In the genomic region with DNA sequence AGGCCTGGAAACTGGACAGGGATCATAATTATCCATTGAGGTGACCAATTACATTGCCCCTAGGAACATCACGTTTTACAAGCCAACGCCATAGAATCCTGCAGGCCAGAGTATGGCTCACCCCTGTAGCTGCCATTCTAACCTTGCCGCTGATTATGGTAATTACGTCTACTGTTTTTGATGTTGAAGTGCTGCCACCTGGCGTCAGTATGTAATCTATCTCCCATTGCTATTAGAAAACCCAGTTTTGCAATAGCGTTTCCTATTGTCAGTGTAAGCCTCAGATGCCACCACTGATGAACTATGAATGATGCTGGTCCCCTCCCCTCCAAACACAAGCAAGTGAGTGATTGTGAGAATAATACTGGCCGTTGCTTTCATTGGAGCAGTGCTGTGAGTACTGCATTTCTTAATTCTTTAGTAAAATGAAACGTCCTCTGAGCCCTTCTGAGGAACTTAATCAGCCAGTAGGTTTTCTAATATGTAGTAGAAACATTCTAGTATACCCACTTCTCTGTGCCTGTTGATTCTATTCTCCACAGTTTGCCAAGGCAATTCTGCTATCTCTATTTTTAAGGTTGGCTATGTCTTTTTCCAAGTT, we compare ENCODE assay signal across 8 cellular contexts.
DNase-seq lines count a peak whose midpoint lies in the region; ATAC-seq and TF ChIP-seq lines count a peak whose summit lies in the region.

No MANE protein-coding gene starts in this region.

- no peaks in the 10 kb centered on the region for H3K36me3 ChIP-seq in thyroid gland

- DNase-seq in AML-193 (lab: John Stamatoyannopoulos, UW) (peak; percentile 37 to 55), NCI-H1436 (lab: John Stamatoyannopoulos, UW) (peak; percentile 75), T-cell (peak in 25 of 34 experiments; percentile 2 to 28 (median 10)), mesothelial cell of epicardium (ENCODE audit: low spot score in 2 of 2, unreplicated experiment in 2 of 2) (peak in 1 of 2 experiments; percentile 48), thyroid gland (peak; percentile 65 to 75)
- DNase-seq in effector CD4-positive, alpha-beta T cell = peak; percentile 7

- H3K27ac Mint-ChIP-seq in T-cell (no peak overlapping the region), mesothelial cell of epicardium (no peak overlapping the region)

- H3K27me3 ChIP-seq in thyroid gland = no peaks in the 10 kb centered on the region

- peaks cover 19 to 29% of the 10 kb centered on the region in 2 donors for H3K27me3 Mint-ChIP-seq in T-cell
- peaks cover 5% of the 10 kb centered on the region for H3K27me3 Mint-ChIP-seq in mesothelial cell of epicardium (ENCODE audit: low read depth)

- H3K36me3 Mint-ChIP-seq in T-cell (no peaks in the 10 kb centered on the region), mesothelial cell of epicardium (no peaks in the 10 kb centered on the region)

- no peak overlapping the region for H3K4me3 Mint-ChIP-seq in T-cell
- H3K4me3 Mint-ChIP-seq in mesothelial cell of epicardium = no peak overlapping the region

- intact Hi-C loops in thyroid gland (cut with DNase I) = loop anchor here (10.0 kb wide), 1 partner anchor 361 kb away; no protein-coding TSS in a partner anchor

- no peak overlapping the region for H3K27ac ChIP-seq in thyroid gland

- H3K9me3 Mint-ChIP-seq in T-cell (no peaks in the 10 kb centered on the region), mesothelial cell of epicardium (no peaks in the 10 kb centered on the region)

- no peak overlapping the region for H3K4me3 ChIP-seq in thyroid gland (replicated peaks in 1 of 3)

- TF ChIP-seq CTCF in mesothelial cell of epicardium (IDR thresholded peaks at IDR 0.05; ENCODE audit: unreplicated experiment) (peak; percentile 69), thyroid gland (IDR thresholded peaks at IDR 0.05) (peak in 5 of 6 experiments; percentile 32 to 67 (median 60))

- H3K4me1 Mint-ChIP-seq in T-cell = peaks cover 0 to 3% (median 0%) of the 10 kb centered on the region in 3 donors
- no peaks in the 10 kb centered on the region for H3K4me1 Mint-ChIP-seq in mesothelial cell of epicardium

- CTCF ChIA-PET in T-cell (lab: Charles Lee) = interaction anchor here (0.7 to 1.2 kb wide), 5 partner anchors 9 to 1883 kb away, joined by 3 to 5 read pairs (median 4); no protein-coding TSS in a partner anchor

- TF ChIP-seq POLR2A in GM18505 (IDR thresholded peaks at IDR 0.05; ENCODE audit: borderline replicate concordance, extremely low read depth, insufficient read depth, insufficient read length) (no peak), thyroid gland (IDR thresholded peaks at IDR 0.05) (no peak)

- ATAC-seq in GM18505 (IDR thresholded peaks at IDR 0.05; ENCODE audit: unreplicated experiment) (peak; percentile 83), HG02852 (IDR thresholded peaks at IDR 0.05; ENCODE audit: unreplicated experiment) (peak; percentile 87), T-cell (replicated peaks in 1 of 4) (peak in 3 of 4 experiments; percentile 32 to 54 (median 45))

- H3K9me3 ChIP-seq in thyroid gland = no peaks in the 10 kb centered on the region

- 11 to 14% methylated on average over 8 of the region's 8 CpGs for WGBS in thyroid gland, 2 donors

- POLR2A ChIA-PET in T-cell (lab: Charles Lee) = no interaction called here

- H3K4me1 ChIP-seq in thyroid gland = no peaks in the 10 kb centered on the region
